ENCODE assay signal across 10 cellular contexts in the genomic region with DNA sequence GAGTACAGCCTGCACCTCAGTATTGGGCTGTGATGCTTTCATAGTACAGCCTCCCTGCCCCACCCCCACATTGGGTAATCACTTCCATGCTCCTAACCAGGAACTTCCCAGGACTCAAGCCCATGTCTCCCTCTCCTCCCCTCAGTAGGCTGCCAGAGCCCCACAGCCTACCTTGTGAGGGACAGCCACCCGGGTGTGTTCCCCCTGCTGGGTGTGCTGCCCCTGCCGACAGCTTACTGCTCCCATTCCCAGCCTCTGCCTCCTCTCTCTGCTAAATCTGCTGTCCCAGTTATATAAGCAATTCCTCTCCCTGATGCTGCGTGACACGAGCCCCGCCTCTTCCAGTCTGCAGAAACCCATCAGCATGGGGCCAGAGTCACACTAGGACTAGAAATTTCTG. TPM values are rescaled to one million over a fixed set of nuclear protein-coding genes. Genes with fewer than 3 reads are reported as not detected.
DNase-seq lines count a peak whose midpoint lies in the region; FAIRE-seq and TF ChIP-seq lines count a peak whose summit lies in the region.
"Had no signal": no experiment of that assay in that cellular context is flagged by ENCODE, and none has a peak within 500 bp of the region (broad histone marks: within the 10 kb centered on the region; RNA-seq: fewer than 3 reads in every experiment).

A gene with protein sequence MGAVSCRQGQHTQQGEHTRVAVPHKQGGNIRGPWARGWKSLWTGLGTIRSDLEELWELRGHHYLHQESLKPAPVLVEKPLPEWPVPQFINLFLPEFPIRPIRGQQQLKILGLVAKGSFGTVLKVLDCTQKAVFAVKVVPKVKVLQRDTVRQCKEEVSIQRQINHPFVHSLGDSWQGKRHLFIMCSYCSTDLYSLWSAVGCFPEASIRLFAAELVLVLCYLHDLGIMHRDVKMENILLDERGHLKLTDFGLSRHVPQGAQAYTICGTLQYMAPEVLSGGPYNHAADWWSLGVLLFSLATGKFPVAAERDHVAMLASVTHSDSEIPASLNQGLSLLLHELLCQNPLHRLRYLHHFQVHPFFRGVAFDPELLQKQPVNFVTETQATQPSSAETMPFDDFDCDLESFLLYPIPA (minus strand): TSS at position 270 of the 400 bp plus-strand sequence. CDS start 24 bp downstream, at position 246.

- no peak for TF ChIP-seq POLR2A in testis (IDR thresholded peaks at IDR 0.05)

- no peaks in the 10 kb centered on the region for H3K27me3 Mint-ChIP-seq in activated naive CD4-positive, alpha-beta T cell treated with anti-CD3 and anti-CD28 coated beads, Interleukin-2, amount 10 ng/mL, durations not matched to agents 7 days and 5 days
- no peaks in the 10 kb centered on the region for H3K27me3 Mint-ChIP-seq in activated T-helper 1 cell treated with anti-CD3 and anti-CD28 coated beads, Interleukin-12 subunit alpha, Interleukin-12 subunit beta, Interleukin-2, Interleukin-4 antibody, amounts not matched to agents 30 ng/mL and 10 ng/mL and 1 ng/mL, durations not matched to agents 14 hours and 24 hours and 36 hours (ENCODE audit: insufficient read depth)

- H3K27ac ChIP-seq in layer of hippocampus (ENCODE audit: low read depth, low read length): peak within 1 kb of the TSS; percentile 64
- no peak within 1 kb of the TSS for H3K27ac ChIP-seq in testis

- no peak for DNase-seq in activated naive CD4-positive, alpha-beta T cell treated with anti-CD3 and anti-CD28 coated beads, Interleukin-2, amount 10 ng/mL, durations not matched to agents 7 days and 5 days
- no peak for DNase-seq in activated naive CD4-positive, alpha-beta T cell (lab: John Stamatoyannopoulos, UW)
- DNase-seq in activated T-helper 1 cell treated with anti-CD3 and anti-CD28 coated beads, Interleukin-12 subunit alpha, Interleukin-12 subunit beta, Interleukin-2, Interleukin-4 antibody, amounts not matched to agents 30 ng/mL and 10 ng/mL and 1 ng/mL, durations not matched to agents 14 hours and 24 hours and 36 hours (ENCODE audit: low spot score): no peak
- no peak for DNase-seq in testis
- no peak for DNase-seq in D721Med (ENCODE audit: insufficient read length, low spot score)
- no peak for DNase-seq in SHP77 (lab: John Stamatoyannopoulos, UW)
- DNase-seq in activated gamma-delta T cell treated with Interleukin-2 at 50 U/mL for 16 hours: no peak
- DNase-seq: activated CD8-positive, alpha-beta memory T cell treated with anti-CD3 and anti-CD28 coated beads, Interleukin-2, amount 50 U/mL, for 48 hours; NCI-H1048 had no signal

- FAIRE-seq in D721Med (lab: Jason Lieb, UNC): no peak

- peaks cover 65% of the 10 kb centered on the region for H3K36me3 Mint-ChIP-seq in activated naive CD4-positive, alpha-beta T cell treated with anti-CD3 and anti-CD28 coated beads, Interleukin-2, amount 10 ng/mL, durations not matched to agents 7 days and 5 days
- H3K36me3 Mint-ChIP-seq in activated T-helper 1 cell treated with anti-CD3 and anti-CD28 coated beads, Interleukin-12 subunit alpha, Interleukin-12 subunit beta, Interleukin-2, Interleukin-4 antibody, amounts not matched to agents 30 ng/mL and 10 ng/mL and 1 ng/mL, durations not matched to agents 14 hours and 24 hours and 36 hours (ENCODE audit: low read depth): peaks cover 61% of the 10 kb centered on the region

- no peaks in the 10 kb centered on the region for H3K4me1 ChIP-seq in testis

- CTCF ChIA-PET in activated naive CD4-positive, alpha-beta T cell treated with anti-CD3 and anti-CD28 coated beads, Interleukin-2, amount 10 ng/mL, durations not matched to agents 7 days and 5 days (lab: Charles Lee): interaction anchor here (1.0 to 2.3 kb wide), 6 partner anchors 8 to 74 kb away, joined by 3 to 9 read pairs (median 4); partner anchors contain the start of gene ALDOC

- no peaks in the 10 kb centered on the region for H3K9me3 Mint-ChIP-seq in activated naive CD4-positive, alpha-beta T cell treated with anti-CD3 and anti-CD28 coated beads, Interleukin-2, amount 10 ng/mL, durations not matched to agents 7 days and 5 days
- no peaks in the 10 kb centered on the region for H3K9me3 Mint-ChIP-seq in activated T-helper 1 cell treated with anti-CD3 and anti-CD28 coated beads, Interleukin-12 subunit alpha, Interleukin-12 subunit beta, Interleukin-2, Interleukin-4 antibody, amounts not matched to agents 30 ng/mL and 10 ng/mL and 1 ng/mL, durations not matched to agents 14 hours and 24 hours and 36 hours

- no peaks in the 10 kb centered on the region for H3K9me3 ChIP-seq in testis

- H3K4me1 Mint-ChIP-seq in activated naive CD4-positive, alpha-beta T cell treated with anti-CD3 and anti-CD28 coated beads, Interleukin-2, amount 10 ng/mL, durations not matched to agents 7 days and 5 days: no peaks in the 10 kb centered on the region
- H3K4me1 Mint-ChIP-seq in activated T-helper 1 cell treated with anti-CD3 and anti-CD28 coated beads, Interleukin-12 subunit alpha, Interleukin-12 subunit beta, Interleukin-2, Interleukin-4 antibody, amounts not matched to agents 30 ng/mL and 10 ng/mL and 1 ng/mL, durations not matched to agents 14 hours and 24 hours and 36 hours (ENCODE audit: low read depth): no peaks in the 10 kb centered on the region

- intact Hi-C loops in activated T-helper 1 cell treated with anti-CD3 and anti-CD28 coated beads, Interleukin-12 subunit alpha, Interleukin-12 subunit beta, Interleukin-2, Interleukin-4 antibody, amounts not matched to agents 30 ng/mL and 10 ng/mL and 1 ng/mL, durations not matched to agents 14 hours and 24 hours and 36 hours (cut with micrococcal nuclease): loop anchor here (1.0 to 5.0 kb wide), 3 partner anchors 15 to 120 kb away; partner anchors contain the start of gene SPAG5
- intact Hi-C loops in testis (cut with DNase I; ENCODE audit: low total_unique reads): no loop called here

- H3K4me3 Mint-ChIP-seq in activated naive CD4-positive, alpha-beta T cell treated with anti-CD3 and anti-CD28 coated beads, Interleukin-2, amount 10 ng/mL, durations not matched to agents 7 days and 5 days: no peak within 1 kb of the TSS
- H3K4me3 Mint-ChIP-seq in activated T-helper 1 cell treated with anti-CD3 and anti-CD28 coated beads, Interleukin-12 subunit alpha, Interleukin-12 subunit beta, Interleukin-2, Interleukin-4 antibody, amounts not matched to agents 30 ng/mL and 10 ng/mL and 1 ng/mL, durations not matched to agents 14 hours and 24 hours and 36 hours: no peak within 1 kb of the TSS

- H3K4me3 ChIP-seq in testis: no peak within 1 kb of the TSS

- H3K27ac Mint-ChIP-seq in activated naive CD4-positive, alpha-beta T cell treated with anti-CD3 and anti-CD28 coated beads, Interleukin-2, amount 10 ng/mL, durations not matched to agents 7 days and 5 days: peak within 1 kb of the TSS; percentile 46
- H3K27ac Mint-ChIP-seq in activated T-helper 1 cell treated with anti-CD3 and anti-CD28 coated beads, Interleukin-12 subunit alpha, Interleukin-12 subunit beta, Interleukin-2, Interleukin-4 antibody, amounts not matched to agents 30 ng/mL and 10 ng/mL and 1 ng/mL, durations not matched to agents 14 hours and 24 hours and 36 hours: no peak within 1 kb of the TSS

- H3K27me3 ChIP-seq in layer of hippocampus (ENCODE audit: control insufficient read depth, insufficient read depth, low read length): no peaks in the 10 kb centered on the region
- no peaks in the 10 kb centered on the region for H3K27me3 ChIP-seq in testis

- no peaks in the 10 kb centered on the region for H3K36me3 ChIP-seq in testis (ENCODE audit: low read depth, missing control alignments)

- TF ChIP-seq CTCF in testis (IDR thresholded peaks at IDR 0.05) (no peak), D721Med (IDR thresholded peaks at IDR 0.05; ENCODE audit: insufficient read depth, missing control alignments) (no peak)

- WGBS in testis, 2 donors: 69 to 75% methylated on average over 5 of the region's 5 CpGs

RNA-seq across cellular contexts. Expression of the gene that starts here (rescaled TPM):
- total RNA-seq in activated T-helper 1 cell treated with anti-CD3 and anti-CD28 coated beads, Interleukin-12 subunit alpha, Interleukin-12 subunit beta, Interleukin-2, Interleukin-4 antibody, amounts not matched to agents 30 ng/mL and 10 ng/mL and 1 ng/mL, durations not matched to agents 14 hours and 24 hours and 36 hours: 38.4 and 42.9 TPM in 2 replicates
- 10 to 100 TPM; 38.0 to 41.7 TPM for total RNA-seq in testis
- polyA plus RNA-seq in testis (ENCODE audit: insufficient read depth, low read depth, low replicate concordance): 18.1 TPM
